28 cellular contexts compared by ENCODE assay signal in the genomic region with DNA sequence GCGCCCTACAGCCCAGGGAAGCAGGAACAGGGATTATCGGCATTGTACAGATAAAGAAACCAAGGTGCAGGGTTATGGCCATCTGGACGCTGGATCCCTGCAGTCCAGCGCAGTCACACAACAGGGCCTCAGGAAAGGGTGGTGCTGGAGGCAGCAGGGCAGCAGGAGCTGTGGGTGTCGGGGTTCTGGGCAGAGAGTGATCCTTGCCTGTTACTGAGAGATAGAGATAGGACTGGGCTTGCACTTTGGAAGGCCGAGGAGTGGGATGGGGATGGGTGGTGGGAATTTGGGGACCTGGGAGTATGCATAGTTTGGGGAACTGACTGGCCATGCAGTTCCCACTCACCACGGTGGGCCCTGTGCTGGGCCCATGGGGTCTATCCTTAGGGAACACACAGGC.
"Had no signal": no experiment of that assay in that cellular context is flagged by ENCODE, and none has a peak within 500 bp of the region (broad histone marks: within the 10 kb centered on the region; RNA-seq: fewer than 3 reads in every experiment).

No MANE protein-coding gene starts in this region.

- DNase-seq: activated CD4-positive, alpha-beta T cell treated with anti-CD3 and anti-CD28 coated beads for 48 hours; activated CD4-positive, alpha-beta T cell treated with anti-CD3 and anti-CD28 coated beads, Interleukin-2, amount 50 U/mL, for 4 hours; activated CD4-positive, CD25-positive, alpha-beta regulatory T cell treated with anti-CD3 and anti-CD28 coated beads, Interleukin-2, amount 50 U/mL, for 72 hours; activated CD8-positive, alpha-beta memory T cell treated with anti-CD3 and anti-CD28 coated beads, Interleukin-2, amount 50 U/mL, for 48 hours; activated CD8-positive, alpha-beta T cell treated with anti-CD3 and anti-CD28 coated beads, Interleukin-2, amount 10 ng/mL, durations not matched to agents 7 days and 5 days; activated naive CD4-positive, alpha-beta T cell treated with Interleukin-2 at 50 U/mL for 16 hours; activated naive CD8-positive, alpha-beta T cell treated with anti-CD3 and anti-CD28 coated beads, Interleukin-2, amount 50 U/mL, for 24 hours; activated T-cell treated with anti-CD3 and anti-CD28 coated beads, Interleukin-2, amount 50 U/mL, for 1 hour; amniotic stem cell; body of pancreas; MG63; MV-4-11; NCI-H1092 treated with DMSO at 0.1 percent for 48 hours; NCI-H1417 treated with DMSO at 0.1 percent for 48 hours; NCI-H1694; NCI-H2029; NCI-H2107; NCI-H226; NCI-H526; NCI-H774; NK-92 treated with Interleukin-12 subunit alpha and Interleukin-12 subunit beta, amount 100 ng/mL, for 24 hours; OCI-M1; RPMI8226; SHP77 had no signal

- H3K4me1 ChIP-seq: ascending aorta had no signal

- H3K4me3 ChIP-seq: ascending aorta, body of pancreas, MG63 had no signal

- H3K27ac ChIP-seq: ascending aorta, body of pancreas had no signal

- ATAC-seq: activated CD8-positive, alpha-beta T cell treated with anti-CD3 and anti-CD28 coated beads, Interleukin-2, amount 10 ng/mL, durations not matched to agents 7 days and 5 days; activated naive CD4-positive, alpha-beta T cell treated with anti-CD3 and anti-CD28 coated beads, Interleukin-2, amount 50 U/mL, for 72 hours; activated naive CD8-positive, alpha-beta T cell treated with anti-CD3 and anti-CD28 coated beads, Interleukin-2, amount 50 U/mL, for 24 hours; body of pancreas; Panc1; WTC11 had no signal

- H3K36me3 ChIP-seq: ascending aorta, MG63 had no signal

- H3K9me3 ChIP-seq: ascending aorta, body of pancreas, MG63 had no signal
